In the genomic region with DNA sequence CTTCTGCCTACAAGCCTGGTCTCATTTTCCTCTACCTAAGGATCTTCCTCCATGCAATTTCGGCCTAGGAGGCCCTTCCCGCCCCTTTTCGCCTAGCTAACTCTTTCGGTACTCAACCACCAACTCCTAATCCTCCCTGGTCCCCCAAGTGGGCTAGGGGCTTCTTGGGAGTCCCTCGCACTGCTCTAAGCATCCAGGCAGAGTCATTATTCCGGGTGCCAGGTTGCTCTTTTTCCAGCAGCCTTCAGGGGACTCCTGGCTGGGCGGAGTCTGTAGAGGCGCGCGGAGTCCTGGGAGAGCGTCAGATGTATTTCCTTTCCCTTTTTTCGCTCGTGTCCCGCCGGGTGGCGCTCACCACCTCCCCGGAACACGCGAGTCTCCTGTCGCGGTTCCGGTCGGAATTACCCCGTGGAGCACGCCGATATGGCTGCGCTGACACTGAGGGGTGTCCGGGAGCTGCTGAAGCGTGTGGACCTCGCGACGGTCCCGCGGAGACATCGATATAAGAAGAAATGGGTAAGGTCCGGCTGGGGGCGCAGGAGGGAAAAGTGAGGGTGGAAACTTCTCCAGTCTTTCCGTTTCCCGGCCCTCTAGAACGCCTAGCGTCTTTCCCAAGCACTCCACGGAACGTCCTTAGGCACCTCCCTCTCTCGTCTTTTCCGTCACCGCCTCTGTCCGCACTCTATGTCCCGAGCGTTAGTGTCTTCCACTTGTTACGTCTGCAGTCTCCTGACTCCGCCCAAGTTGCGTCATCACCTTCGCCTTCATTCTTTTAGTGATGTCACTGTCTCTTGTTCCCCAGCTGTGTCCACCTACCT, we compare ENCODE assay signal across 8 cellular contexts. TPM values are rescaled to one million over a fixed set of nuclear protein-coding genes. Genes with fewer than 3 reads are reported as not detected.
A peak's percentile ranks its signal among the peaks of the same experiment; 100 is the strongest.
DNase-seq lines count a peak whose midpoint lies in the region; ATAC-seq and TF ChIP-seq lines count a peak whose summit lies in the region.

A gene (plus strand): TSS at position 404 of the 818 bp plus-strand sequence. CDS start 20 bp downstream, at position 424.

- H3K27me3 Mint-ChIP-seq in HFFc6 (ENCODE audit: insufficient read depth) = peaks cover 4% of the 10 kb centered on the region; the same call in 1 of the 2 replicates

- H3K4me1 Mint-ChIP-seq in HFFc6 (ENCODE audit: low read depth) = peaks cover 36% of the 10 kb centered on the region

- no peaks in the 10 kb centered on the region for H3K9me3 Mint-ChIP-seq in HFFc6
- H3K9me3 Mint-ChIP-seq in activated naive CD4-positive, alpha-beta T cell treated with anti-CD3 and anti-CD28 coated beads, Interleukin-2, amount 50 U/mL, for 72 hours = no peaks in the 10 kb centered on the region

- peak within 1 kb of the TSS; percentile 100 for H3K27ac Mint-ChIP-seq in HFFc6
- peak within 1 kb of the TSS; percentile 99 to 100 for H3K27ac Mint-ChIP-seq in activated naive CD4-positive, alpha-beta T cell treated with anti-CD3 and anti-CD28 coated beads, Interleukin-2, amount 50 U/mL, for 72 hours

- no peaks in the 10 kb centered on the region for H3K9me3 ChIP-seq in testis

- H3K27ac ChIP-seq in testis = peak within 1 kb of the TSS; percentile 98 to 99

- peak within 1 kb of the TSS; percentile 99 for H3K4me3 Mint-ChIP-seq in HFFc6

- H3K36me3 Mint-ChIP-seq in HFFc6 (ENCODE audit: low read depth) = peaks cover 11% of the 10 kb centered on the region; the same call in 1 of the 2 replicates
- H3K36me3 Mint-ChIP-seq in activated naive CD4-positive, alpha-beta T cell treated with anti-CD3 and anti-CD28 coated beads, Interleukin-2, amount 50 U/mL, for 72 hours = peaks cover 19 to 32% of the 10 kb centered on the region in 2 donors

- H3K4me1 ChIP-seq in testis = peaks cover 16% of the 10 kb centered on the region

- TF ChIP-seq POLR2A in NB4 (IDR thresholded peaks at IDR 0.05; ENCODE audit: extremely low read depth, insufficient read length) (peak; percentile 84), testis (IDR thresholded peaks at IDR 0.05) (peak; percentile 32)

- intact Hi-C loops in testis (cut with DNase I; ENCODE audit: low total_unique reads) = no loop called here

- H3K4me3 ChIP-seq in GM08714 (ENCODE audit: low read length) (peak within 1 kb of the TSS; percentile 69), NB4 (ENCODE audit: low read depth, low read length) (peak within 1 kb of the TSS; percentile 95), testis (peak within 1 kb of the TSS; percentile 80 to 82)

- DNase-seq in HFFc6 (peak; percentile 95), NB4 (ENCODE audit: low read depth) (peak; percentile 94), glomerular endothelial cell (ENCODE audit: extremely low read depth, low read depth, low spot score) (peak; percentile 71), omental fat pad (ENCODE audit: low spot score) (peak; percentile 96), testis (peak; percentile 96)
- peak; percentile 77 to 86 for DNase-seq in activated naive CD4-positive, alpha-beta T cell treated with anti-CD3 and anti-CD28 coated beads, Interleukin-2, amount 50 U/mL, for 72 hours (ENCODE audit: low spot score in 2 of 2)

- ATAC-seq in SK-N-SH treated with all-trans-retinoic acid at 6 μM for 48 hours (peak; percentile 96), omental fat pad (ENCODE audit: low FRiP score) (peak; percentile 97)
- peak; percentile 90 to 93 for ATAC-seq in activated naive CD4-positive, alpha-beta T cell treated with anti-CD3 and anti-CD28 coated beads, Interleukin-2, amount 50 U/mL, for 72 hours

- H3K27me3 ChIP-seq in testis = no peaks in the 10 kb centered on the region

- peak; percentile 77 for TF ChIP-seq CTCF in HFFc6 (IDR thresholded peaks at IDR 0.05)
- TF ChIP-seq CTCF in NB4 (IDR thresholded peaks at IDR 0.05; ENCODE audit: low read depth, low read length) = peak; percentile 64
- TF ChIP-seq CTCF in omental fat pad (IDR thresholded peaks at IDR 0.05) = peak in 1 of 3 donors; percentile 50
- TF ChIP-seq CTCF in testis (IDR thresholded peaks at IDR 0.05) = peak; percentile 56 to 62 (median 58)

- 0 to 1% methylated on average over 53 of the region's 53 CpGs for WGBS in testis, 2 donors

- H3K36me3 ChIP-seq in testis (ENCODE audit: low read depth, missing control alignments) = no peaks in the 10 kb centered on the region

TF ChIP-seq in SK-N-SH treated with all-trans-retinoic acid at 6 μM for 48 hours, 23 proteins besides CTCF, POLR2A, EP300 and RAD21:
- TF ChIP-seq ZNF8 (CRISPR knock-in tag; IDR thresholded peaks at IDR 0.05) = no peak
- TF ChIP-seq TOX (CRISPR knock-in tag; IDR thresholded peaks at IDR 0.05; ENCODE audit: borderline replicate concordance) = peak; percentile 62; the same call in 1 of the 2 replicates
- TF ChIP-seq, protein P1, sequence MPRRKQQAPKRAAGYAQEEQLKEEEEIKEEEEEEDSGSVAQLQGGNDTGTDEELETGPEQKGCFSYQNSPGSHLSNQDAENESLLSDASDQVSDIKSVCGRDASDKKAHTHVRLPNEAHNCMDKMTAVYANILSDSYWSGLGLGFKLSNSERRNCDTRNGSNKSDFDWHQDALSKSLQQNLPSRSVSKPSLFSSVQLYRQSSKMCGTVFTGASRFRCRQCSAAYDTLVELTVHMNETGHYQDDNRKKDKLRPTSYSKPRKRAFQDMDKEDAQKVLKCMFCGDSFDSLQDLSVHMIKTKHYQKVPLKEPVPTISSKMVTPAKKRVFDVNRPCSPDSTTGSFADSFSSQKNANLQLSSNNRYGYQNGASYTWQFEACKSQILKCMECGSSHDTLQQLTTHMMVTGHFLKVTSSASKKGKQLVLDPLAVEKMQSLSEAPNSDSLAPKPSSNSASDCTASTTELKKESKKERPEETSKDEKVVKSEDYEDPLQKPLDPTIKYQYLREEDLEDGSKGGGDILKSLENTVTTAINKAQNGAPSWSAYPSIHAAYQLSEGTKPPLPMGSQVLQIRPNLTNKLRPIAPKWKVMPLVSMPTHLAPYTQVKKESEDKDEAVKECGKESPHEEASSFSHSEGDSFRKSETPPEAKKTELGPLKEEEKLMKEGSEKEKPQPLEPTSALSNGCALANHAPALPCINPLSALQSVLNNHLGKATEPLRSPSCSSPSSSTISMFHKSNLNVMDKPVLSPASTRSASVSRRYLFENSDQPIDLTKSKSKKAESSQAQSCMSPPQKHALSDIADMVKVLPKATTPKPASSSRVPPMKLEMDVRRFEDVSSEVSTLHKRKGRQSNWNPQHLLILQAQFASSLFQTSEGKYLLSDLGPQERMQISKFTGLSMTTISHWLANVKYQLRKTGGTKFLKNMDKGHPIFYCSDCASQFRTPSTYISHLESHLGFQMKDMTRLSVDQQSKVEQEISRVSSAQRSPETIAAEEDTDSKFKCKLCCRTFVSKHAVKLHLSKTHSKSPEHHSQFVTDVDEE (CRISPR knock-in tag; IDR thresholded peaks at IDR 0.05) = 0 out of 2 replicates have a peak, but pooled peaks have one; percentile 50
- peak; percentile 60; the same call in 1 of the 2 replicates for TF ChIP-seq ZC3H10 (CRISPR knock-in tag; IDR thresholded peaks at IDR 0.05)
- TF ChIP-seq, protein P2, sequence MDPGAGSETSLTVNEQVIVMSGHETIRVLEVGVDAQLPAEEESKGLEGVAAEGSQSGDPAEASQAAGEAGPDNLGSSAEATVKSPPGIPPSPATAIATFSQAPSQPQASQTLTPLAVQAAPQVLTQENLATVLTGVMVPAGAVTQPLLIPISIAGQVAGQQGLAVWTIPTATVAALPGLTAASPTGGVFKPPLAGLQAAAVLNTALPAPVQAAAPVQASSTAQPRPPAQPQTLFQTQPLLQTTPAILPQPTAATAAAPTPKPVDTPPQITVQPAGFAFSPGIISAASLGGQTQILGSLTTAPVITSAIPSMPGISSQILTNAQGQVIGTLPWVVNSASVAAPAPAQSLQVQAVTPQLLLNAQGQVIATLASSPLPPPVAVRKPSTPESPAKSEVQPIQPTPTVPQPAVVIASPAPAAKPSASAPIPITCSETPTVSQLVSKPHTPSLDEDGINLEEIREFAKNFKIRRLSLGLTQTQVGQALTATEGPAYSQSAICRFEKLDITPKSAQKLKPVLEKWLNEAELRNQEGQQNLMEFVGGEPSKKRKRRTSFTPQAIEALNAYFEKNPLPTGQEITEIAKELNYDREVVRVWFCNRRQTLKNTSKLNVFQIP (CRISPR knock-in tag; IDR thresholded peaks at IDR 0.05; ENCODE audit: borderline replicate concordance, low read depth) = 0 out of 2 replicates have a peak, but pooled peaks have one; percentile 28

RNA-seq across cellular contexts. Expression of the gene that starts here (rescaled TPM):
- total RNA-seq in HFFc6 (2021; fragmentation: NEBNext Ultra II Directional; extraction: Animal tissue kit (Norgen Biotek cat#: 25700)) = 10 to 100 TPM; 14.8 to 17.2 (median 16.7) TPM
- 10 to 100 TPM; 28.2 to 30.2 TPM for total RNA-seq in activated naive CD4-positive, alpha-beta T cell treated with anti-CD3 and anti-CD28 coated beads, Interleukin-2, amount 50 U/mL, for 72 hours
- total RNA-seq in glomerular endothelial cell (16.5 and 18.8 TPM in 2 replicates), omental fat pad (10 to 100 TPM; 19.5 to 26.3 (median 22.2) TPM), testis (100 to 1,000 TPM in 1 of 2 donors, 10 to 100 TPM in 1; 47.4 to 130 TPM)
- 94.3 TPM for polyA plus RNA-seq in testis (ENCODE audit: insufficient read depth, low read depth, low replicate concordance)

Comparison
In these comparisons a context has a peak if more than half of its experiments do, and no peak if none do; other contexts are left out.
1. Peak in every context shown above with its lines: DNase-seq, ATAC-seq, H3K4me3 ChIP-seq and H3K27ac ChIP-seq.